ENCODE assay signal across 17 cellular contexts in the genomic region with DNA sequence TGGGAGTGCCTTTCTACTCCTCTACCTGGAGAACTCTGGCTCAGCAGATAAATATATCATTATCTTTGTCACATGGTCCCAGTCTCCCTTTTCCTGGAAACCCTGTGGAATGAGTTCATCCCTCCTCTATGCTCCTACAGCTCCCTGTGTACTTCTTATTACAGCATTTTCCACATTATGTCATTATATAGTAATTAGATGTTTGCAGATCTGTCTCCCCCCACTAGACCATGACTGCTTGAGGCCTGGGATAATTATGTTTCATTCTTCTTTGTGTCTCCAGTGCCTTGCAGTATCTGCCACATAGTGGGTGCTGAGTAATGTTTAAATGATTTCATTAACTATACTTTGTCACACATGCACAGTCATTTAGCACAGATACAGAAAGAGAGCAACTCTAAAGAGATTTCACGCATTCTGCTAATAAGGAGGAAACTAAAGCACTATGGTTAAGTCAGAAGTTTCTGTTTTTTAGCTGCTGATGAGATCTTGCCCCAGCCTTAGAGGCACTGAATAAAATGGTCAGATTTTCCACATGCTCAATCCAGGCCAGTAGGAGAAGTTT.
DNase-seq lines count a peak whose midpoint lies in the region; ATAC-seq lines count a peak whose summit lies in the region.
"Had no signal": no experiment of that assay in that cellular context is flagged by ENCODE, and none has a peak within 500 bp of the region (broad histone marks: within the 10 kb centered on the region; RNA-seq: fewer than 3 reads in every experiment).

No MANE protein-coding gene starts in this region.

- no peak overlapping the region for H2BK5ac ChIP-seq in mesenchymal stem cell (ENCODE audit: low read depth, low read length, poor library complexity, severe bottlenecking)

- H3K79me1 ChIP-seq in mesenchymal stem cell (replicated peaks; ENCODE audit: low read length, poor library complexity, severe bottlenecking), result no peaks in the 10 kb centered on the region

- no peaks in the 10 kb centered on the region for H3K36me3 ChIP-seq in mesenchymal stem cell (ENCODE audit: control insufficient read depth in 1 of 2, insufficient read depth in 2 of 2, low read depth in 1 of 2, low read length in 2 of 2)
- H3K36me3 ChIP-seq: BLaER1 treated with 17β-estradiol and CSF1 and Interleukin-3, amounts not matched to agents 10 nM and 100 nM; prostate gland had no signal

- H3K9ac ChIP-seq in mesenchymal stem cell (ENCODE audit: low read length), result no peak overlapping the region
- H3K9ac ChIP-seq: BLaER1 treated with 17β-estradiol and CSF1 and Interleukin-3, amounts not matched to agents 10 nM and 100 nM had no signal

- H2BK15ac ChIP-seq in mesenchymal stem cell (ENCODE audit: low read depth, poor library complexity, severe bottlenecking), result no peak overlapping the region

- no peaks in the 10 kb centered on the region for H3K9me3 ChIP-seq in mesenchymal stem cell (ENCODE audit: control insufficient read depth, low read length)
- H3K9me3 ChIP-seq: BLaER1 treated with 17β-estradiol and CSF1 and Interleukin-3, amounts not matched to agents 10 nM and 100 nM; prostate gland had no signal

- 70% methylated on average over 1 of the region's 1 CpG for WGBS in mesenchymal stem cell

- no peak overlapping the region for H3K4me2 ChIP-seq in mesenchymal stem cell (ENCODE audit: low read length, poor library complexity, severe bottlenecking)
- H3K4me2 ChIP-seq: BLaER1 treated with 17β-estradiol and CSF1 and Interleukin-3, amounts not matched to agents 10 nM and 100 nM had no signal

- H2BK12ac ChIP-seq in mesenchymal stem cell (ENCODE audit: low read length in 2 of 2), result no peak overlapping the region

- no peak overlapping the region for H3K14ac ChIP-seq in mesenchymal stem cell (ENCODE audit: low read length in 2 of 2)

- no peak overlapping the region for H3K4me3 ChIP-seq in mesenchymal stem cell (ENCODE audit: insufficient read depth in 1 of 2, low read depth in 1 of 2, low read length in 2 of 2)
- H3K4me3 ChIP-seq: BLaER1 treated with 17β-estradiol and CSF1 and Interleukin-3, amounts not matched to agents 10 nM and 100 nM; prostate gland had no signal

- DNase-seq in NCI-H69 (lab: John Stamatoyannopoulos, UW) (peak; percentile 99), mesenchymal stem cell (peak; percentile 52), SKM-1 (lab: John Stamatoyannopoulos, UW; ENCODE audit: unreplicated experiment) (no peak), NAMALWA (ENCODE audit: low spot score) (no peak), MV-4-11 (lab: John Stamatoyannopoulos, UW) (no peak)
- DNase-seq: activated B cell treated with CpG ODN at 0.5 μM for 24 hours; midbrain; NCI-H510A treated with DMSO at 0.1 percent for 48 hours; SHP77; stimulated activated CD4-positive, alpha-beta T cell treated with anti-CD3 and anti-CD28 coated beads, Interleukin-2, amount 100 ng/mL, for 48 hours; stimulated activated naive CD4-positive, alpha-beta T cell treated with Interleukin-2 at 50 U/mL for 16 hours had no signal

- peaks cover 0 to 15% of the 10 kb centered on the region in 2 experiments for H3K27me3 ChIP-seq in mesenchymal stem cell (ENCODE audit: control insufficient read depth in 1 of 2, insufficient read depth in 1 of 2, low read length in 2 of 2)
- H3K27me3 ChIP-seq: BLaER1 treated with 17β-estradiol and CSF1 and Interleukin-3, amounts not matched to agents 10 nM and 100 nM had no signal

- no peak overlapping the region for H2BK120ac ChIP-seq in mesenchymal stem cell (ENCODE audit: low read depth, low read length)

- H4K8ac ChIP-seq in mesenchymal stem cell (ENCODE audit: low read length), result no peak overlapping the region

- no peak overlapping the region for H2AK5ac ChIP-seq in mesenchymal stem cell (ENCODE audit: low read length, severe bottlenecking)

- no peak overlapping the region for H4K91ac ChIP-seq in mesenchymal stem cell (ENCODE audit: low read length)

- H2AFZ ChIP-seq in mesenchymal stem cell (ENCODE audit: low read depth, low read length), result no peak overlapping the region

- H3K27ac ChIP-seq in mesenchymal stem cell (ENCODE audit: low read length, poor library complexity, severe bottlenecking), result peak overlapping the region; percentile 68
- H3K27ac ChIP-seq: BLaER1 treated with 17β-estradiol and CSF1 and Interleukin-3, amounts not matched to agents 10 nM and 100 nM; epithelial cell of prostate; prostate gland had no signal

- H3K4ac ChIP-seq in mesenchymal stem cell (ENCODE audit: low read depth in 1 of 2, low read length in 2 of 2), result no peak overlapping the region

- H3K4me1 ChIP-seq in mesenchymal stem cell (ENCODE audit: control insufficient read depth, insufficient read depth, low read depth, low read length), result no peaks in the 10 kb centered on the region
- H3K4me1 ChIP-seq: BLaER1 treated with 17β-estradiol and CSF1 and Interleukin-3, amounts not matched to agents 10 nM and 100 nM; prostate gland had no signal

- H3K18ac ChIP-seq in mesenchymal stem cell (ENCODE audit: low read depth in 1 of 2, low read length in 2 of 2), result no peak overlapping the region

- ATAC-seq in GM18519 (IDR thresholded peaks at IDR 0.05; ENCODE audit: low FRiP score, unreplicated experiment) (peak; percentile 38), HG03045 (IDR thresholded peaks at IDR 0.05; ENCODE audit: unreplicated experiment) (peak; percentile 43), HG02885 (IDR thresholded peaks at IDR 0.05; ENCODE audit: poor library complexity, unreplicated experiment) (no peak)

- H3K23ac ChIP-seq in mesenchymal stem cell (ENCODE audit: low read length in 2 of 2), result no peak overlapping the region

Comparison
In these comparisons a context has a peak if more than half of its experiments do, and no peak if none do; other contexts are left out.
1. DNase-seq: peak in NCI-H69 (single experiment) and mesenchymal stem cell (single experiment); none in SKM-1 (single experiment), NAMALWA (single experiment) and MV-4-11 (single experiment).